In genomic region chr15:78461171-78461881, GRCh38 we compare ENCODE assay signal across 12 cellular contexts. TPM values are rescaled to one million over a fixed set of nuclear protein-coding genes. Genes with fewer than 3 reads are reported as not detected.
DNase-seq lines count a peak whose midpoint lies in the region; ATAC-seq and TF ChIP-seq lines count a peak whose summit lies in the region.
"Had no signal": no experiment of that assay in that cellular context is flagged by ENCODE, and none has a peak within 500 bp of the region (broad histone marks: within the 10 kb centered on the region; RNA-seq: fewer than 3 reads in every experiment).

No MANE protein-coding gene starts in this region.

- H4K5ac ChIP-seq in mesendoderm (ENCODE audit: low read length): no peak overlapping the region

- DNase-seq in CD4-positive, CD25-positive, alpha-beta regulatory T cell: peak in 2 of 3 donors; percentile 24 to 51
- DNase-seq in central memory CD4-positive, alpha-beta T cell: peak; percentile 18
- peak; percentile 60 for DNase-seq in mesendoderm
- no peak for DNase-seq in NCI-H526 treated with DMSO at 0.1 percent for 48 hours (lab: John Stamatoyannopoulos, UW)
- no peak for DNase-seq in NCI-H128 (lab: John Stamatoyannopoulos, UW; ENCODE audit: unreplicated experiment)
- DNase-seq in breast epithelium (ENCODE audit: low spot score in 2 of 2): no peak
- DNase-seq: DMS153; islet precursor cell; NCI-H774; stimulated activated CD4-positive, alpha-beta T cell treated with anti-CD3 and anti-CD28 coated beads, Interleukin-4, amount 100 ng/mL, for 1 hour had no signal

- no peak overlapping the region for H3K23ac ChIP-seq in mesendoderm (ENCODE audit: low read length)

- H3K9ac ChIP-seq in HUES64 (ENCODE audit: low read depth, low read length): no peak overlapping the region
- H3K9ac ChIP-seq in mesendoderm (ENCODE audit: low read length): no peak overlapping the region

- peaks cover 19% of the 10 kb centered on the region for H3K36me3 Mint-ChIP-seq in CD4-positive, CD25-positive, alpha-beta regulatory T cell

- no peaks in the 10 kb centered on the region for H3K9me3 Mint-ChIP-seq in CD4-positive, CD25-positive, alpha-beta regulatory T cell

- peaks cover 8% of the 10 kb centered on the region for H3K79me1 ChIP-seq in mesendoderm (ENCODE audit: low read length)

- no peak overlapping the region for H3K56ac ChIP-seq in mesendoderm (ENCODE audit: low read length)

- 31% methylated on average over 3 of the region's 3 CpGs for WGBS in HUES64
- no CpG with 5 or more reads among the region's 3 CpGs for WGBS in mesendoderm (ENCODE audit: extremely low coverage, insufficient coverage, low lambda C conversion rate)

- H3K27ac Mint-ChIP-seq in CD4-positive, CD25-positive, alpha-beta regulatory T cell: peak overlapping the region; percentile 14 to 80 (median 28)

- TF ChIP-seq POLR2A in breast epithelium (IDR thresholded peaks at IDR 0.05): no peak

- H3K4me3 Mint-ChIP-seq in CD4-positive, CD25-positive, alpha-beta regulatory T cell: peak overlapping the region in 2 of 4 donors; percentile 46 to 61

- H3K4me2 ChIP-seq in mesendoderm (ENCODE audit: low read length): no peak overlapping the region

- H3K27ac ChIP-seq in CD4-positive, CD25-positive, alpha-beta regulatory T cell (ENCODE audit: insufficient read depth, low read length, poor library complexity, severe bottlenecking): peak overlapping the region; percentile 24
- H3K27ac ChIP-seq in HUES64 (ENCODE audit: low read depth, low read length) (0 out of 2 replicates have a peak overlapping the region, but pooled peaks have one; percentile 20), mesendoderm (ENCODE audit: low read depth, low read length) (no peak overlapping the region), breast epithelium (peak overlapping the region in 1 of 2 donors; percentile 23)

- H3K79me2 ChIP-seq in mesendoderm (ENCODE audit: control insufficient read depth, insufficient read depth, low read length): peaks cover 26% of the 10 kb centered on the region

- H3K4me1 Mint-ChIP-seq in CD4-positive, CD25-positive, alpha-beta regulatory T cell: peaks cover 40 to 59% (median 50%) of the 10 kb centered on the region in 4 donors

- TF ChIP-seq CTCF in breast epithelium (IDR thresholded peaks at IDR 0.05): no peak

- peaks cover 10% of the 10 kb centered on the region for H3K4me1 ChIP-seq in CD4-positive, CD25-positive, alpha-beta regulatory T cell (ENCODE audit: control insufficient read depth, insufficient read depth, low read length, poor library complexity, severe bottlenecking)
- H3K4me1 ChIP-seq in HUES64 (ENCODE audit: insufficient read depth, low read length): peaks cover 23% of the 10 kb centered on the region
- no peaks in the 10 kb centered on the region for H3K4me1 ChIP-seq in mesendoderm (ENCODE audit: control insufficient read depth, low read depth, low read length)
- peaks cover 0 to 7% of the 10 kb centered on the region in 2 donors for H3K4me1 ChIP-seq in breast epithelium

- H2BK120ac ChIP-seq in mesendoderm (ENCODE audit: low read depth, low read length): no peak overlapping the region

- H3K18ac ChIP-seq in mesendoderm (ENCODE audit: low read length): no peak overlapping the region

- ATAC-seq in CD4-positive, CD25-positive, alpha-beta regulatory T cell (ENCODE audit: low read depth in 2 of 2): peak; percentile 76 to 85
- ATAC-seq in GM19023 (IDR thresholded peaks at IDR 0.05; ENCODE audit: unreplicated experiment): no peak

- H2BK15ac ChIP-seq in mesendoderm (replicated peaks; ENCODE audit: low read depth): no peak overlapping the region

- no peak overlapping the region for H2BK5ac ChIP-seq in mesendoderm (ENCODE audit: low read length)

- H2AK5ac ChIP-seq in mesendoderm (ENCODE audit: low read length): no peak overlapping the region

- H3K27me3 Mint-ChIP-seq in CD4-positive, CD25-positive, alpha-beta regulatory T cell: no peaks in the 10 kb centered on the region

- intact Hi-C loops in breast epithelium (cut with DNase I; ENCODE audit: low total_unique reads): no loop called here

- no peak overlapping the region for H4K8ac ChIP-seq in mesendoderm (ENCODE audit: low read depth, low read length)

- peaks cover 40% of the 10 kb centered on the region for H3K36me3 ChIP-seq in CD4-positive, CD25-positive, alpha-beta regulatory T cell (ENCODE audit: control insufficient read depth, insufficient read depth, low read length)
- H3K36me3 ChIP-seq in HUES64 (ENCODE audit: insufficient read depth, low read length) (peaks cover 49% of the 10 kb centered on the region), mesendoderm (ENCODE audit: control insufficient read depth, insufficient read depth, low read length) (peaks cover 2% of the 10 kb centered on the region), breast epithelium (no peaks in the 10 kb centered on the region)

- no peaks in the 10 kb centered on the region for H3K9me3 ChIP-seq in CD4-positive, CD25-positive, alpha-beta regulatory T cell (ENCODE audit: control insufficient read depth in 2 of 2, low read length in 2 of 2)
- H3K9me3 ChIP-seq in HUES64 (ENCODE audit: insufficient read depth, low read depth, low read length) (no peaks in the 10 kb centered on the region), breast epithelium (no peaks in the 10 kb centered on the region)

- peak overlapping the region; percentile 22 for H3K4me3 ChIP-seq in CD4-positive, CD25-positive, alpha-beta regulatory T cell (ENCODE audit: low read depth, low read length)
- H3K4me3 ChIP-seq in HUES64 (ENCODE audit: low read length): no peak overlapping the region
- H3K4me3 ChIP-seq in mesendoderm (ENCODE audit: low read length): no peak overlapping the region
- H3K4me3 ChIP-seq in breast epithelium: no peak overlapping the region

- H3K27me3 ChIP-seq in CD4-positive, CD25-positive, alpha-beta regulatory T cell (ENCODE audit: control insufficient read depth, insufficient read depth, low read length): no peaks in the 10 kb centered on the region
- H3K27me3 ChIP-seq in HUES64 (ENCODE audit: insufficient read depth, low read length) (no peaks in the 10 kb centered on the region), mesendoderm (ENCODE audit: insufficient read depth, low read length, poor library complexity) (no peaks in the 10 kb centered on the region), breast epithelium (no peaks in the 10 kb centered on the region)

- no peak overlapping the region for H3K4ac ChIP-seq in mesendoderm (ENCODE audit: low read depth, low read length)

RNA-seq across cellular contexts. Expression of gene IREB2, which starts 23.3 kb away (rescaled TPM):
- total RNA-seq in CD4-positive, CD25-positive, alpha-beta regulatory T cell: 58.3 TPM
- polyA plus RNA-seq in CD4-positive, CD25-positive, alpha-beta regulatory T cell: 10 to 100 TPM; 16.3 to 19.2 (median 18.5) TPM
- 44.8 TPM for polyA plus RNA-seq in HUES64 (2013, experiment 1 of 2)
- 46.3 TPM for polyA plus RNA-seq in HUES64 (2013, experiment 2 of 2)
- 41.6 TPM for polyA plus RNA-seq in mesendoderm (2013, experiment 1 of 2)
- polyA plus RNA-seq in mesendoderm (2013, experiment 2 of 2): 38.0 TPM
- 10 to 100 TPM; 45.8 to 52.2 (median 49.5) TPM for total RNA-seq in breast epithelium

RNA-seq across cellular contexts. Expression of gene HYKK, which starts 46.1 kb away (rescaled TPM):
- 1.6 TPM for total RNA-seq in CD4-positive, CD25-positive, alpha-beta regulatory T cell
- polyA plus RNA-seq in CD4-positive, CD25-positive, alpha-beta regulatory T cell: 1 to 10 TPM; 2.6 to 4.1 (median 3.3) TPM
- polyA plus RNA-seq in HUES64 (2013, experiment 1 of 2): 1.3 TPM
- 1.5 TPM for polyA plus RNA-seq in HUES64 (2013, experiment 2 of 2)
- 0.70 TPM for polyA plus RNA-seq in mesendoderm (2013, experiment 1 of 2)
- 0.77 TPM for polyA plus RNA-seq in mesendoderm (2013, experiment 2 of 2)
- 10 to 100 TPM in 2 of 3 donors, 1 to 10 TPM in 1; 8.6 to 14.7 (median 10.9) TPM for total RNA-seq in breast epithelium

Comparison
In these comparisons a context has a peak if more than half of its experiments do, and no peak if none do; other contexts are left out.
1. DNase-seq: peak in CD4-positive, CD25-positive, alpha-beta regulatory T cell (2 of 3), central memory CD4-positive, alpha-beta T cell (single experiment) and mesendoderm (single experiment); none in NCI-H526 treated with DMSO at 0.1 percent for 48 hours (single experiment), NCI-H128 (single experiment) and breast epithelium (0 of 2).